9 cellular contexts compared by ENCODE assay signal in the genomic region with DNA sequence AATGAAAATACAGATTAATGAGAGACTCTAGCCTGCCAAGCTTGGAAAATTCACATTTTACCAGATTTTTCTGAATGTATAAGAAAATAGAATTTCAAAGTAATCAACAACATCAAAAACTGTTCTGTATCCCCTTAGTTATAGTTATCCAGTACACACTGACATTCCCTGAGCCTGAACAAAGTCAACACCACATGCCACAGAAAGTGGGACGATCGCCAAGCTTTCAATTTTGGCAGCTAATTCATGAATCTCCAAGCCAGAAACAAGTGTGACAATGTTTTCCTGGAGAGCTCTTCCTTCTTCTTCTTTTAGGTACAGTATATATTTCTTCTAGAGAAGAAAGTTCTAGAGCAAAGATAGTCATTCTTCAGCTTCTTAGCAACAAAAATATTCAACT.
A peak's percentile ranks its signal among the peaks of the same experiment; 100 is the strongest.
DNase-seq lines count a peak whose midpoint lies in the region; ATAC-seq, FAIRE-seq and TF ChIP-seq lines count a peak whose summit lies in the region.
"Had no signal": no experiment of that assay in that cellular context is flagged by ENCODE, and none has a peak within 500 bp of the region (broad histone marks: within the 10 kb centered on the region; RNA-seq: fewer than 3 reads in every experiment).

No MANE protein-coding gene starts in this region.

- DNase-seq in EL = peak; percentile 70
- DNase-seq in NCI-H774 (lab: John Stamatoyannopoulos, UW) = peak; percentile 22
- peak; percentile 88 for DNase-seq in fibroblast of peridontal ligament (ENCODE audit: extremely low read depth)
- peak in 5 of 6 donors; percentile 73 to 88 (median 77) for DNase-seq in pancreas
- DNase-seq in stimulated activated naive CD4-positive, alpha-beta T cell treated with Interleukin-2 at 50 U/mL for 16 hours (lab: John Stamatoyannopoulos, UW) = no peak
- DNase-seq in stimulated activated CD4-positive, alpha-beta T cell treated with anti-CD3 and anti-CD28 coated beads, Interleukin-2, amount 100 ng/mL, for 24 hours = no peak
- no peak for DNase-seq in GM12891 (ENCODE audit: insufficient read length, low spot score)
- DNase-seq: NCI-H510A treated with DMSO at 0.1 percent for 48 hours had no signal

- no peak for TF ChIP-seq CTCF in pancreas (IDR thresholded peaks at IDR 0.05)

- FAIRE-seq in pancreas (lab: Jason Lieb, UNC) (peak; percentile 43), GM12891 (lab: Jason Lieb, UNC) (no peak)

- intact Hi-C loops in pancreas (cut with DNase I) = no loop called here

- WGBS in pancreas, 2 donors = 2 to 4% methylated on average over 2 of the region's 2 CpGs

- H3K36me3 ChIP-seq in pancreas = no peaks in the 10 kb centered on the region

- H3K4me1 ChIP-seq in pancreas = peaks cover 13 to 25% (median 25%) of the 10 kb centered on the region in 3 donors

- H3K27ac ChIP-seq in pancreas = peak overlapping the region in 2 of 4 donors; percentile 25 to 53

- ATAC-seq in pancreas (peak; percentile 90 to 97 (median 96)), GM21515 (IDR thresholded peaks at IDR 0.05; ENCODE audit: unreplicated experiment) (no peak)

- no peak for TF ChIP-seq POLR2A in GM12891 (IDR thresholded peaks at IDR 0.05; ENCODE audit: low read depth, low read length)

- H3K9me3 ChIP-seq in pancreas = no peaks in the 10 kb centered on the region

- no peaks in the 10 kb centered on the region for H3K27me3 ChIP-seq in pancreas

- no peak overlapping the region for H3K4me3 ChIP-seq in pancreas

TF ChIP-seq in GM12891, 5 proteins besides CTCF, POLR2A, EP300 and RAD21:
- TF ChIP-seq SPI1 (IDR thresholded peaks at IDR 0.05; ENCODE audit: low read depth, low read length) = no peak
- TF ChIP-seq PAX5 (IDR thresholded peaks at IDR 0.05; ENCODE audit: insufficient read depth, low read length, severe bottlenecking) = no peak
- no peak for TF ChIP-seq POLR2AphosphoS5 (IDR thresholded peaks at IDR 0.05; ENCODE audit: low read depth, low read length)
- no peak for TF ChIP-seq POU2F2 (IDR thresholded peaks at IDR 0.05; ENCODE audit: low read depth, low read length)
- no peak for TF ChIP-seq TAF1 (IDR thresholded peaks at IDR 0.05; ENCODE audit: low read depth, low read length)

Comparison
In these comparisons a context has a peak if more than half of its experiments do, and no peak if none do; other contexts are left out.
1. DNase-seq: peak in EL (single experiment), NCI-H774 (single experiment), fibroblast of peridontal ligament (single experiment) and pancreas (5 of 6); none in stimulated activated naive CD4-positive, alpha-beta T cell treated with Interleukin-2 at 50 U/mL for 16 hours (single experiment), stimulated activated CD4-positive, alpha-beta T cell treated with anti-CD3 and anti-CD28 coated beads, Interleukin-2, amount 100 ng/mL, for 24 hours (0 of 2) and GM12891 (single experiment).